8 cellular contexts compared by ENCODE assay signal in the genomic region with DNA sequence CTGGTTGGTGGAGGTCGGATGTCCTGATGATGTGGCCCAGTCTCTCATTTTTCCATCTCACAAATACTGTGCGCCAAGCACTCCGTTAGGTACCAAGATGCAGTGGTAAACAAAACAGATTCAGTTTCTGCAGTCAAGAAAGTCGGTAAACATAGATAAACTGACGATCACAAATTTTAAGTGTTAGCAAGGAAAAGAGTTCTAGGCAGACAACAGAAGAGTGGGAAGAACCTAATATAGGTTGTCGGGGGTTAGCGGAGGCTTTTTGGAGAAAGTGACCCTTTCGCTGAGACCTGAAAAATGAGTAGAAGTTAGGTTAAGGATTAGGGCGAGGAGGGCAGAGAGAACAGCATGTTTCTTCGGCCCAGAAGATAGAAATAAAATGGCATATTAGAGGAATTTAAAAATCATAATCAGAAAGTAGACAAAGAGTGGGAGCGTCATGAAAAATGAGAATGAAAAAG. TPM values are rescaled to one million over a fixed set of nuclear protein-coding genes. Genes with fewer than 3 reads are reported as not detected.
DNase-seq lines count a peak whose midpoint lies in the region; ATAC-seq, FAIRE-seq and TF ChIP-seq lines count a peak whose summit lies in the region.

No MANE protein-coding gene starts in this region.

- TSS peak; percentile 76 for BruUV-seq in K562 (replicated peaks; lab: Mats Ljungman, UMichigan)

- H3K36me3 ChIP-seq in K562 (ENCODE audit: control insufficient read depth, insufficient read depth, low read length) (peaks cover 51% of the 10 kb centered on the region), upper lobe of right lung (peaks cover 4% of the 10 kb centered on the region)

- no peaks in the 10 kb centered on the region for H3K27me3 Mint-ChIP-seq in activated naive CD4-positive, alpha-beta T cell treated with anti-CD3 and anti-CD28 coated beads, Interleukin-2, amount 50 U/mL, for 24 hours
- H3K27me3 Mint-ChIP-seq in memory B cell, result no peaks in the 10 kb centered on the region

- peak overlapping the region; percentile 100 for H3K4me2 ChIP-seq in K562 (ENCODE audit: insufficient read depth, low read length)

- POLR2A ChIA-PET in K562 (lab: Yijun Ruan, JAX), result interaction anchor here (1.7 kb wide), 2 partner anchors 12 to 15 kb away, joined by 6 to 9 read pairs; no protein-coding TSS in a partner anchor

- H3K27me3 ChIP-seq in K562 (ENCODE audit: control insufficient read depth in 2 of 2, insufficient read depth in 2 of 2, low read length in 2 of 2) (no peaks in the 10 kb centered on the region), upper lobe of right lung (no peaks in the 10 kb centered on the region)

- no peak for TF ChIP-seq RAD21 in K562 (CRISPR knock-in tag; conservative IDR thresholded peaks at IDR 0.05 in 1 of 2, IDR thresholded peaks at IDR 0.05 in 1 of 2)

- H4K20me1 ChIP-seq in K562 (replicated peaks; ENCODE audit: control insufficient read depth, insufficient read depth, low read length), result peaks cover 11% of the 10 kb centered on the region; the same call in 1 of the 2 replicates

- no peak for TF ChIP-seq CTCF in K562 (IDR thresholded peaks at IDR 0.05 in 2 of 3, conservative IDR thresholded peaks at IDR 0.05 in 1 of 3; ENCODE audit: insufficient read depth in 2 of 3, low read depth in 1 of 3, low read length in 3 of 3)
- no peak for TF ChIP-seq CTCF in upper lobe of right lung (IDR thresholded peaks at IDR 0.05)

- H3K9me3 Mint-ChIP-seq in activated naive CD4-positive, alpha-beta T cell treated with anti-CD3 and anti-CD28 coated beads, Interleukin-2, amount 50 U/mL, for 24 hours, result no peaks in the 10 kb centered on the region
- H3K9me3 Mint-ChIP-seq in memory B cell, result no peaks in the 10 kb centered on the region

- FAIRE-seq in K562 (lab: Jason Lieb, UNC), result no peak

- no peak for TF ChIP-seq EP300 in K562 (IDR thresholded peaks at IDR 0.05; ENCODE audit: low read length)

- peak overlapping the region; percentile 87 for H3K4me3 ChIP-seq in K562
- H3K4me3 ChIP-seq in upper lobe of right lung, result peak overlapping the region; percentile 86

- ATAC-seq in K562, result no peak
- ATAC-seq in memory B cell (ENCODE audit: low read depth), result no peak
- no peak for ATAC-seq in upper lobe of right lung

- peaks cover 71% of the 10 kb centered on the region for H3K4me1 Mint-ChIP-seq in activated naive CD4-positive, alpha-beta T cell treated with anti-CD3 and anti-CD28 coated beads, Interleukin-2, amount 50 U/mL, for 24 hours
- peaks cover 37% of the 10 kb centered on the region for H3K4me1 Mint-ChIP-seq in memory B cell

- peak overlapping the region; percentile 97 for H3K27ac Mint-ChIP-seq in activated naive CD4-positive, alpha-beta T cell treated with anti-CD3 and anti-CD28 coated beads, Interleukin-2, amount 50 U/mL, for 24 hours
- peak overlapping the region; percentile 96 for H3K27ac Mint-ChIP-seq in memory B cell

- peak overlapping the region; percentile 98 for H3K4me3 Mint-ChIP-seq in activated naive CD4-positive, alpha-beta T cell treated with anti-CD3 and anti-CD28 coated beads, Interleukin-2, amount 50 U/mL, for 24 hours
- H3K4me3 Mint-ChIP-seq in memory B cell, result peak overlapping the region; percentile 92

- under 1% methylated on average over 11 of the region's 11 CpGs for WGBS in K562 (ENCODE audit: insufficient coverage, low coverage, missing lambda C conversion rate)

- H3K4me1 ChIP-seq in K562 (replicated peaks in 1 of 2; ENCODE audit: control insufficient read depth in 2 of 2, insufficient read depth in 2 of 2, low read length in 2 of 2) (peaks cover 0 to 8% of the 10 kb centered on the region in 2 experiments; a peak in 3 of 5 replicates), upper lobe of right lung (peaks cover 25% of the 10 kb centered on the region)

- H3K27ac ChIP-seq in K562 (ENCODE audit: extremely low read depth, low read depth, low read length) (peak overlapping the region; percentile 95), upper lobe of right lung (peak overlapping the region; percentile 92)

- H3K9me3 ChIP-seq in K562 (replicated peaks; ENCODE audit: control insufficient read depth, insufficient read depth, low read depth, low read length) (no peaks in the 10 kb centered on the region), upper lobe of right lung (no peaks in the 10 kb centered on the region)

- no peak for TF ChIP-seq POLR2A in K562 (conservative IDR thresholded peaks at IDR 0.05)

- intact Hi-C loops in K562 (cut with micrococcal nuclease), result no loop called here
- intact Hi-C loops in upper lobe of right lung (cut with DNase I), result no loop called here

- in situ Hi-C loops in K562 (cut with MboI), result no loop called here

- H3K9me1 ChIP-seq in K562 (ENCODE audit: control insufficient read depth, insufficient read depth, low read length), result no peaks in the 10 kb centered on the region

- H3K79me2 ChIP-seq in K562 (ENCODE audit: control insufficient read depth, insufficient read depth, low read length), result peaks cover 76% of the 10 kb centered on the region

- H3K36me3 Mint-ChIP-seq in activated naive CD4-positive, alpha-beta T cell treated with anti-CD3 and anti-CD28 coated beads, Interleukin-2, amount 50 U/mL, for 24 hours, result peaks cover 11% of the 10 kb centered on the region
- peaks cover 11% of the 10 kb centered on the region for H3K36me3 Mint-ChIP-seq in memory B cell

- CTCF ChIA-PET in K562 (lab: Yijun Ruan, JAX; ENCODE audit: low intra/inter-chr PET ratio), result no interaction called here

- peak overlapping the region; percentile 99 for H2AFZ ChIP-seq in K562 (ENCODE audit: low read depth, low read length)

- DNase-seq in activated naive CD4-positive, alpha-beta T cell treated with anti-CD3 and anti-CD28 coated beads, Interleukin-2, amount 50 U/mL, for 16 hours, result no peak
- no peak for DNase-seq in K562 (ENCODE audit: extremely low read depth in 1 of 4, low spot score in 3 of 4)
- no peak for DNase-seq in memory B cell (ENCODE audit: low spot score in 2 of 2)
- no peak for DNase-seq in upper lobe of right lung
- no peak for DNase-seq in NAMALWA (ENCODE audit: low spot score)
- no peak for DNase-seq in NCI-H1417 treated with DMSO at 0.1 percent for 48 hours (lab: John Stamatoyannopoulos, UW)
- no peak for DNase-seq in NCI-H2081 treated with DMSO at 0.1 percent for 48 hours (lab: John Stamatoyannopoulos, UW)

- peak overlapping the region; percentile 96 to 100 for H3K9ac ChIP-seq in K562 (ENCODE audit: insufficient read depth in 1 of 2, low read depth in 2 of 2, low read length in 2 of 2)

TF ChIP-seq in K562, 482 proteins besides CTCF, POLR2A, EP300 and RAD21 (continues in another document):
- TF ChIP-seq RFX5 (IDR thresholded peaks at IDR 0.05; ENCODE audit: low read depth, low read length), result no peak
- TF ChIP-seq, protein P1, sequence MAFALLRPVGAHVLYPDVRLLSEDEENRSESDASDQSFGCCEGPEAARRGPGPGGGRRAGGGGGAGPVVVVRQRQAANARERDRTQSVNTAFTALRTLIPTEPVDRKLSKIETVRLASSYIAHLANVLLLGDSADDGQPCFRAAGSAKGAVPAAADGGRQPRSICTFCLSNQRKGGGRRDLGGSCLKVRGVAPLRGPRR (CRISPR knock-in tag; IDR thresholded peaks at IDR 0.05), result no peak
- no peak for TF ChIP-seq HEY1 (CRISPR knock-in tag; IDR thresholded peaks at IDR 0.05; ENCODE audit: borderline replicate concordance)
- TF ChIP-seq CHD1 (IDR thresholded peaks at IDR 0.05; ENCODE audit: low read length), result peak; percentile 52
- TF ChIP-seq KLF6 (CRISPR knock-in tag; IDR thresholded peaks at IDR 0.05; ENCODE audit: borderline replicate concordance), result no peak
- no peak for TF ChIP-seq XRCC3 (IDR thresholded peaks at IDR 0.05)

RNA-seq across cellular contexts. Expression of gene ORC3, which starts 0.5 kb away (rescaled TPM):
- 53.2 and 151 TPM in 2 replicates for total RNA-seq in K562 (2011; cell fraction: chromatin; rRNA removed; ENCODE audit: low replicate concordance)
- 21.5 and 31.5 TPM in 2 replicates for total RNA-seq in K562 (2011; cell fraction: nucleolus; rRNA removed)
- 74.9 and 108 TPM in 2 replicates for total RNA-seq in K562 (2011; cell fraction: nucleoplasm; rRNA removed)
- total RNA-seq in K562 (2014; rRNA removed), result 28.8 and 34.7 TPM in 2 replicates
- 74.8 and 79.8 TPM in 2 replicates for total RNA-seq in K562 (2014; rRNA removed; fragmentation: Illumina TruSeq; extraction: Trizol)
- total RNA-seq in K562 (2015; rRNA removed; fragmentation: Illumina TruSeq; extraction: Trizol), result 50.3 and 57.8 TPM in 2 replicates
- total RNA-seq in K562 (2021), result 47.5 and 49.0 TPM in 2 replicates
- polyA plus RNA-seq in K562 (2011; rRNA removed), result 79.9 and 111 TPM in 2 replicates
- 19.0 and 33.2 TPM in 2 replicates for polyA plus RNA-seq in K562 (2011; cell fraction: cytosol; rRNA removed)
- polyA plus RNA-seq in K562 (2011; cell fraction: nucleus; rRNA removed), result 39.7 and 53.3 TPM in 2 replicates
- polyA plus RNA-seq in K562 (2012), result 33.8 and 36.8 TPM in 2 replicates
- polyA plus RNA-seq in K562 (2014; fragmentation: Illumina TruSeq; extraction: Trizol), result 59.9 and 79.1 TPM in 2 replicates
- 100 to 1,000 TPM; 128 to 159 TPM for polyA plus RNA-seq in K562 (2014; fragmentation: Nextera tagmentation; extraction: Ambion mirVana)
- polyA plus RNA-seq in K562 (2014; rRNA removed), result 45.1 and 52.1 TPM in 2 replicates
- polyA minus RNA-seq in K562 (2011; rRNA and poly(A)+ RNA removed), result 115 and 120 TPM in 2 replicates
- 17.9 and 27.9 TPM in 2 replicates for polyA minus RNA-seq in K562 (2011; cell fraction: cytosol; rRNA and poly(A)+ RNA removed)
- 35.0 and 63.3 TPM in 2 replicates for polyA minus RNA-seq in K562 (2011; cell fraction: nucleus; rRNA and poly(A)+ RNA removed)
- 16.2 TPM for total RNA-seq in upper lobe of right lung

RNA-seq across cellular contexts. Expression of gene RARS2, which starts 0.7 kb away (rescaled TPM):
- 18.9 and 62.8 TPM in 2 replicates for total RNA-seq in K562 (2011; cell fraction: chromatin; rRNA removed; ENCODE audit: low replicate concordance)
- 13.2 and 15.1 TPM in 2 replicates for total RNA-seq in K562 (2011; cell fraction: nucleolus; rRNA removed)
- total RNA-seq in K562 (2011; cell fraction: nucleoplasm; rRNA removed), result 17.4 and 17.9 TPM in 2 replicates
- total RNA-seq in K562 (2014; rRNA removed), result 27.1 and 30.0 TPM in 2 replicates
- 43.4 and 52.9 TPM in 2 replicates for total RNA-seq in K562 (2014; rRNA removed; fragmentation: Illumina TruSeq; extraction: Trizol)
- total RNA-seq in K562 (2015; rRNA removed; fragmentation: Illumina TruSeq; extraction: Trizol), result 41.7 and 45.3 TPM in 2 replicates
- total RNA-seq in K562 (2021), result 32.9 and 33.5 TPM in 2 replicates
- 28.0 and 30.7 TPM in 2 replicates for polyA plus RNA-seq in K562 (2011; rRNA removed)
- 7.6 and 12.6 TPM in 2 replicates for polyA plus RNA-seq in K562 (2011; cell fraction: cytosol; rRNA removed)
- polyA plus RNA-seq in K562 (2011; cell fraction: nucleus; rRNA removed), result 19.2 and 28.4 TPM in 2 replicates
- polyA plus RNA-seq in K562 (2012), result 32.8 and 38.1 TPM in 2 replicates
- 37.5 and 46.4 TPM in 2 replicates for polyA plus RNA-seq in K562 (2014; fragmentation: Illumina TruSeq; extraction: Trizol)
- polyA plus RNA-seq in K562 (2014; fragmentation: Nextera tagmentation; extraction: Ambion mirVana), result 10 to 100 TPM; 57.4 to 92.7 TPM
- polyA plus RNA-seq in K562 (2014; rRNA removed), result 33.3 and 33.9 TPM in 2 replicates
- 27.3 and 30.1 TPM in 2 replicates for polyA minus RNA-seq in K562 (2011; rRNA and poly(A)+ RNA removed)
- 7.2 and 8.1 TPM in 2 replicates for polyA minus RNA-seq in K562 (2011; cell fraction: cytosol; rRNA and poly(A)+ RNA removed)
- 17.9 and 26.8 TPM in 2 replicates for polyA minus RNA-seq in K562 (2011; cell fraction: nucleus; rRNA and poly(A)+ RNA removed)
- 28.9 TPM for total RNA-seq in upper lobe of right lung
